ENCODE assay signal across 19 cellular contexts in genomic region chr12:31300783-31301182, GRCh38. TPM values are rescaled to one million over a fixed set of nuclear protein-coding genes. Genes with fewer than 3 reads are reported as not detected.
DNase-seq lines count a peak whose midpoint lies in the region; ATAC-seq, FAIRE-seq and TF ChIP-seq lines count a peak whose summit lies in the region.
"Had no signal": no experiment of that assay in that cellular context is flagged by ENCODE, and none has a peak within 500 bp of the region (broad histone marks: within the 10 kb centered on the region; RNA-seq: fewer than 3 reads in every experiment).

No MANE protein-coding gene starts in this region.

- no peak overlapping the region for H2BK5ac ChIP-seq in IMR-90 (ENCODE audit: low read depth, low read length, poor library complexity, severe bottlenecking)

- H3K4me1 ChIP-seq in IMR-90 (ENCODE audit: control insufficient read depth, insufficient read depth, low read length) (peaks cover 6% of the 10 kb centered on the region), K562 (replicated peaks in 1 of 2; ENCODE audit: control insufficient read depth in 2 of 2, insufficient read depth in 2 of 2, low read length in 2 of 2) (no peaks in the 10 kb centered on the region)

- intact Hi-C loops in IMR-90 (cut with micrococcal nuclease): no loop called here
- intact Hi-C loops in K562 (cut with micrococcal nuclease): no loop called here

- dilution Hi-C loops in IMR-90 (cut with HindIII; ENCODE audit: low sequenced_read_pairs, unreplicated experiment): no loop called here

- H3K4ac ChIP-seq in IMR-90 (ENCODE audit: low read depth, low read length): no peak overlapping the region

- H3K79me2 ChIP-seq in K562 (ENCODE audit: control insufficient read depth, insufficient read depth, low read length): peaks cover 91% of the 10 kb centered on the region

- POLR2A ChIA-PET in IMR-90 (lab: Charles Lee; ENCODE audit: unreplicated experiment) (no interaction called here), K562 (lab: Yijun Ruan, JAX) (interaction anchor here (0.7 kb wide), 2 partner anchors 9 to 23 kb away, joined by 3 to 4 read pairs; no protein-coding TSS in a partner anchor)

- no peak overlapping the region for H3K4me3 ChIP-seq in IMR-90 (ENCODE audit: insufficient read depth, low read depth, low read length)
- H3K4me3 ChIP-seq in K562: no peak overlapping the region

- H3K23ac ChIP-seq in IMR-90 (ENCODE audit: low read depth, low read length): no peak overlapping the region

- no peak overlapping the region for H4K5ac ChIP-seq in IMR-90 (ENCODE audit: low read depth, low read length)

- H2AK5ac ChIP-seq in IMR-90 (ENCODE audit: low read depth, low read length): no peak overlapping the region

- H3K27me3 Mint-ChIP-seq in activated naive CD4-positive, alpha-beta T cell treated with anti-CD3 and anti-CD28 coated beads, Interleukin-2, amount 50 U/mL, for 24 hours: no peaks in the 10 kb centered on the region
- no peaks in the 10 kb centered on the region for H3K27me3 Mint-ChIP-seq in progenitor cell of endocrine pancreas

- H2AFZ ChIP-seq in IMR-90 (replicated peaks; ENCODE audit: low read length, poor library complexity) (no peak overlapping the region), K562 (ENCODE audit: low read depth, low read length) (no peak overlapping the region)
- H2AFZ ChIP-seq: parathyroid adenoma had no signal

- H3K9ac ChIP-seq in IMR-90 (ENCODE audit: low read depth, low read length) (no peak overlapping the region), K562 (ENCODE audit: insufficient read depth in 1 of 2, low read depth in 2 of 2, low read length in 2 of 2) (no peak overlapping the region)
- H3K9ac ChIP-seq: parathyroid adenoma had no signal

- peaks cover 55% of the 10 kb centered on the region for H3K4me1 Mint-ChIP-seq in activated naive CD4-positive, alpha-beta T cell treated with anti-CD3 and anti-CD28 coated beads, Interleukin-2, amount 50 U/mL, for 24 hours
- peaks cover 60% of the 10 kb centered on the region for H3K4me1 Mint-ChIP-seq in progenitor cell of endocrine pancreas (ENCODE audit: low read depth)

- no peak overlapping the region for H3K56ac ChIP-seq in IMR-90 (ENCODE audit: extremely low read depth, insufficient read depth, low read length)

- no peak overlapping the region for H2BK20ac ChIP-seq in IMR-90 (ENCODE audit: low read depth, low read length)

- no peak overlapping the region for H2BK120ac ChIP-seq in IMR-90 (ENCODE audit: low read depth, low read length)

- 100% methylated on average over 1 of the region's 3 CpGs; no CpG with 5 or more reads in 1 of the 2 experiments for WGBS in IMR-90 (ENCODE audit: extremely low coverage in 2 of 2, insufficient read length in 1 of 2), 2 experiments
- 82% methylated on average over 3 of the region's 3 CpGs for WGBS in K562 (ENCODE audit: insufficient coverage, low coverage, missing lambda C conversion rate)

- 0 out of 2 replicates have a peak overlapping the region, but pooled peaks have one; percentile 43 for H3K18ac ChIP-seq in IMR-90 (ENCODE audit: low read depth, low read length)

- H3K27ac Mint-ChIP-seq in activated naive CD4-positive, alpha-beta T cell treated with anti-CD3 and anti-CD28 coated beads, Interleukin-2, amount 50 U/mL, for 24 hours: peak overlapping the region; percentile 79
- peak overlapping the region; percentile 56 for H3K27ac Mint-ChIP-seq in progenitor cell of endocrine pancreas

- no peak overlapping the region for H2BK15ac ChIP-seq in IMR-90 (ENCODE audit: low read depth, low read length)

- H3K9me3 ChIP-seq in IMR-90 (ENCODE audit: control insufficient read depth, insufficient read depth, low read length) (no peaks in the 10 kb centered on the region), K562 (replicated peaks; ENCODE audit: control insufficient read depth, insufficient read depth, low read depth, low read length) (no peaks in the 10 kb centered on the region; the same call in 1 of the 2 replicates)

- no TSS peak for BruUV-seq in IMR-90 (replicated peaks; lab: Mats Ljungman, UMichigan)
- BruUV-seq in K562 (replicated peaks; lab: Mats Ljungman, UMichigan): no TSS peak

- TF ChIP-seq POLR2A in IMR-90 (IDR thresholded peaks at IDR 0.05; ENCODE audit: low read depth, low read length): no peak
- 0 out of 2 replicates have a peak, but pooled peaks have one; percentile 29 for TF ChIP-seq POLR2A in K562 (conservative IDR thresholded peaks at IDR 0.05)

- H3K9me3 Mint-ChIP-seq in activated naive CD4-positive, alpha-beta T cell treated with anti-CD3 and anti-CD28 coated beads, Interleukin-2, amount 50 U/mL, for 24 hours: no peaks in the 10 kb centered on the region
- peaks cover 5% of the 10 kb centered on the region for H3K9me3 Mint-ChIP-seq in progenitor cell of endocrine pancreas (ENCODE audit: low read depth)

- H3K9me1 ChIP-seq in IMR-90 (ENCODE audit: insufficient read depth, low read length) (peaks cover 6% of the 10 kb centered on the region; the same call in 1 of the 2 replicates), K562 (ENCODE audit: control insufficient read depth, insufficient read depth, low read length) (peaks cover 8% of the 10 kb centered on the region)

- ATAC-seq in IMR-90 (ENCODE audit: low read depth): peak; percentile 54
- no peak; the same call in 2 of the 3 replicates for ATAC-seq in K562
- ATAC-seq: sciatic nerve had no signal

- no peak for FAIRE-seq in K562 (lab: Jason Lieb, UNC)

- H3K14ac ChIP-seq in IMR-90 (replicated peaks; ENCODE audit: low read depth, low read length): no peak overlapping the region

- H3K79me1 ChIP-seq in IMR-90 (ENCODE audit: low read depth in 1 of 2, low read length in 2 of 2): peaks cover 52 to 68% of the 10 kb centered on the region in 2 experiments

- TF ChIP-seq CTCF in IMR-90 (conservative IDR thresholded peaks at IDR 0.05; ENCODE audit: low read depth, low read length) (no peak), K562 (IDR thresholded peaks at IDR 0.05 in 2 of 3, conservative IDR thresholded peaks at IDR 0.05 in 1 of 3; ENCODE audit: insufficient read depth in 2 of 3, low read depth in 1 of 3, low read length in 3 of 3) (no peak), progenitor cell of endocrine pancreas (IDR thresholded peaks at IDR 0.05; ENCODE audit: unreplicated experiment) (no peak)

- no peaks in the 10 kb centered on the region for H3K27me3 ChIP-seq in IMR-90 (ENCODE audit: control insufficient read depth, insufficient read depth, low read length)
- H3K27me3 ChIP-seq in K562 (ENCODE audit: control insufficient read depth in 2 of 2, insufficient read depth in 2 of 2, low read length in 2 of 2): no peaks in the 10 kb centered on the region

- CTCF ChIA-PET in IMR-90 (lab: Yijun Ruan, JAX) (interaction anchor here (0.6 to 1.4 kb wide), 2 partner anchors 29 to 1404 kb away, joined by 5 to 9 read pairs; no protein-coding TSS in a partner anchor), K562 (lab: Yijun Ruan, JAX; ENCODE audit: low intra/inter-chr PET ratio) (no interaction called here)

- no peak overlapping the region for H2AK9ac ChIP-seq in IMR-90 (replicated peaks; ENCODE audit: low read depth, low read length, poor library complexity)

- H3K4me2 ChIP-seq in IMR-90 (ENCODE audit: low read depth, low read length) (peak overlapping the region; percentile 50; the same call in 1 of the 2 replicates), K562 (ENCODE audit: insufficient read depth, low read length) (no peak overlapping the region)

- H4K20me1 ChIP-seq in IMR-90 (ENCODE audit: insufficient read depth, low read length): peaks cover 3% of the 10 kb centered on the region; the same call in 1 of the 2 replicates
- peaks cover 32% of the 10 kb centered on the region for H4K20me1 ChIP-seq in K562 (replicated peaks; ENCODE audit: control insufficient read depth, insufficient read depth, low read length)

- no peak overlapping the region for H4K91ac ChIP-seq in IMR-90 (ENCODE audit: insufficient read depth, low read depth, low read length)

- H3K4me3 Mint-ChIP-seq in activated naive CD4-positive, alpha-beta T cell treated with anti-CD3 and anti-CD28 coated beads, Interleukin-2, amount 50 U/mL, for 24 hours: no peak overlapping the region
- H3K4me3 Mint-ChIP-seq in progenitor cell of endocrine pancreas (ENCODE audit: low read depth): no peak overlapping the region

- DNase-seq in activated naive CD4-positive, alpha-beta T cell treated with anti-CD3 and anti-CD28 coated beads, Interleukin-2, amount 50 U/mL, for 16 hours: no peak
- no peak for DNase-seq in IMR-90
- no peak for DNase-seq in K562 (ENCODE audit: extremely low read depth in 1 of 4, low spot score in 3 of 4)
- DNase-seq in progenitor cell of endocrine pancreas (ENCODE audit: low spot score, unreplicated experiment): no peak
- no peak for DNase-seq in foreskin melanocyte
- DNase-seq in stimulated activated CD4-positive, alpha-beta T cell treated with anti-CD3 and anti-CD28 coated beads, Interleukin-2, amount 100 ng/mL, for 24 hours: no peak
- DNase-seq in HCEC 1CT: no peak
- DNase-seq: activated CD4-positive, alpha-beta T cell treated with anti-CD3 and anti-CD28 coated beads for 1 hour; activated gamma-delta T cell; DMS53; NCI-H187; NCI-H526 treated with DMSO at 0.1 percent for 48 hours; stimulated activated CD4-positive, alpha-beta T cell treated with anti-CD3 and anti-CD28 coated beads, Interleukin-15, amount 100 ng/mL, for 24 hours; stimulated activated CD8-positive, alpha-beta memory T cell treated with anti-CD3 and anti-CD28 coated beads, Interleukin-4, amount 100 ng/mL, for 48 hours had no signal

- H4K8ac ChIP-seq in IMR-90 (ENCODE audit: low read depth in 2 of 2, low read length in 2 of 2): no peak overlapping the region

- H3K36me3 Mint-ChIP-seq in activated naive CD4-positive, alpha-beta T cell treated with anti-CD3 and anti-CD28 coated beads, Interleukin-2, amount 50 U/mL, for 24 hours: peaks cover 33% of the 10 kb centered on the region
- peaks cover 51% of the 10 kb centered on the region for H3K36me3 Mint-ChIP-seq in progenitor cell of endocrine pancreas (ENCODE audit: insufficient read depth)

- H3K36me3 ChIP-seq in IMR-90 (ENCODE audit: control insufficient read depth, insufficient read depth, low read length): peaks cover 17% of the 10 kb centered on the region
- peaks cover 91% of the 10 kb centered on the region for H3K36me3 ChIP-seq in K562 (ENCODE audit: control insufficient read depth, insufficient read depth, low read length)

- in situ Hi-C loops in IMR-90 (cut with MboI; ENCODE audit: low sequenced_read_pairs): no loop called here
- in situ Hi-C loops in K562 (cut with MboI): no loop called here

- no peak overlapping the region for H3K27ac ChIP-seq in IMR-90 (ENCODE audit: insufficient read depth, low read length)
- H3K27ac ChIP-seq in K562 (ENCODE audit: extremely low read depth, low read depth, low read length): no peak overlapping the region
- H3K27ac ChIP-seq: C4-2B, parathyroid adenoma, RWPE1 had no signal

- TF ChIP-seq EP300 in K562 (IDR thresholded peaks at IDR 0.05; ENCODE audit: low read length): no peak

- TF ChIP-seq RAD21 in IMR-90 (IDR thresholded peaks at IDR 0.05; ENCODE audit: low read length): no peak
- no peak for TF ChIP-seq RAD21 in K562 (CRISPR knock-in tag; conservative IDR thresholded peaks at IDR 0.05 in 1 of 2, IDR thresholded peaks at IDR 0.05 in 1 of 2)

RNA-seq across cellular contexts. Expression of gene SINHCAF, which starts 25.2 kb away (rescaled TPM):
- 30.8 and 43.3 TPM in 2 replicates for total RNA-seq in IMR-90 (2012; rRNA removed)
- polyA plus RNA-seq in IMR-90 (2012; rRNA removed): 14.5 and 21.6 TPM in 2 replicates
- polyA plus RNA-seq in IMR-90 (2012; cell fraction: cytosol; rRNA removed): 2.6 and 6.0 TPM in 2 replicates
- 1.9 and 14.5 TPM in 2 replicates for polyA plus RNA-seq in IMR-90 (2012; cell fraction: nucleus; rRNA removed; ENCODE audit: low replicate concordance)
- total RNA-seq in K562 (2011; cell fraction: chromatin; rRNA removed; ENCODE audit: low replicate concordance): 40.4 and 89.7 TPM in 2 replicates
- total RNA-seq in K562 (2011; cell fraction: nucleolus; rRNA removed): 29.2 and 31.7 TPM in 2 replicates
- 62.3 and 112 TPM in 2 replicates for total RNA-seq in K562 (2011; cell fraction: nucleoplasm; rRNA removed)
- 57.6 and 73.2 TPM in 2 replicates for total RNA-seq in K562 (2014; rRNA removed)
- total RNA-seq in K562 (2014; rRNA removed; fragmentation: Illumina TruSeq; extraction: Trizol): 118 and 135 TPM in 2 replicates
- 75.4 and 94.6 TPM in 2 replicates for total RNA-seq in K562 (2015; rRNA removed; fragmentation: Illumina TruSeq; extraction: Trizol)
- 99.3 and 110 TPM in 2 replicates for total RNA-seq in K562 (2021)
- 83.8 and 100 TPM in 2 replicates for polyA plus RNA-seq in K562 (2011; rRNA removed)
- 17.5 and 41.7 TPM in 2 replicates for polyA plus RNA-seq in K562 (2011; cell fraction: cytosol; rRNA removed)
- 24.2 and 26.2 TPM in 2 replicates for polyA plus RNA-seq in K562 (2011; cell fraction: nucleus; rRNA removed)
- polyA plus RNA-seq in K562 (2012): 45.8 and 57.9 TPM in 2 replicates
- 157 and 185 TPM in 2 replicates for polyA plus RNA-seq in K562 (2014; fragmentation: Illumina TruSeq; extraction: Trizol)
- polyA plus RNA-seq in K562 (2014; fragmentation: Nextera tagmentation; extraction: Ambion mirVana): 100 to 1,000 TPM; 141 to 165 TPM
- 76.8 and 105 TPM in 2 replicates for polyA plus RNA-seq in K562 (2014; rRNA removed)
- 70.8 and 77.5 TPM in 2 replicates for polyA minus RNA-seq in K562 (2011; rRNA and poly(A)+ RNA removed)
- 42.1 and 62.9 TPM in 2 replicates for polyA minus RNA-seq in K562 (2011; cell fraction: cytosol; rRNA and poly(A)+ RNA removed)
- 29.1 and 38.5 TPM in 2 replicates for polyA minus RNA-seq in K562 (2011; cell fraction: nucleus; rRNA and poly(A)+ RNA removed)
- total RNA-seq in progenitor cell of endocrine pancreas: 391 and 408 TPM in 2 replicates
